In the genomic region with DNA sequence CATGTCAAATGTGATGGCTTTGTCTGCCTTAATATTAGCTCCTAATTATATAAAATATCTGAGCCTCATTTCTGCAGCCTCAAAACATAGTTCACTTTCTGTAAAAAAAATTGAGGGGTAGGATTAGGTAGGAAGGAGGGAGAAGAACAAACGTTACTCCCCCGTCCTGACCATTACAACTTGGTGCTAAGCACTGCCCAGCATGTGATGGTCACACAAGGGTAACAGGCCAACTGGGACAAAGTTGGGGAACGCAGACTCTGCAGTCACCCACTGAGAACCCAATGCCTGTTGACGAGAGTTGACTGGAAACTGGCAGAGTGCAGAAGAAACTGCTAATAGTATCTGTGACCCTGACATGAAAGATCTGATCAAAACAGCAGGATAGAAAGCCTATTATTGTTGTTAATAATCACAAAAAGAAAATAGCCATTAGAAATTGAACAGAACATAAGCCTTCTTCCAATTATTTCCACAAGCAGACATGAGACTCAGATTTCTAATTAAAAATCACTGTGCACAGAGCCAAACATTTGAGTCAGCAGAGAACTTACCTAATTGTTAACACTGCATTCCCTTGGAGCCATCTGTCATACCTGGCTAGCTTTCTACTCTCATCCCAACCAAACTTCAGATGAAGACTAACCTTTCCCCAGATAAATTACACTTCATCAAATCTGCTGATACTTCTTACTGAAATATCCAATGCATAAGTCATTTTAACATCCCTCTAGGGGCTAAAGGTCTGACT, we compare ENCODE assay signal across 8 cellular contexts. TPM values are rescaled to one million over a fixed set of nuclear protein-coding genes. Genes with fewer than 3 reads are reported as not detected.
DNase-seq lines count a peak whose midpoint lies in the region; ATAC-seq and TF ChIP-seq lines count a peak whose summit lies in the region.

No MANE protein-coding gene starts in this region.

- TF ChIP-seq CTCF in testis (IDR thresholded peaks at IDR 0.05): no peak

- WGBS in testis, 2 donors: 39 to 44% methylated on average over 4 of the region's 4 CpGs

- intact Hi-C loops in testis (cut with DNase I; ENCODE audit: low total_unique reads): no loop called here

- H3K27ac ChIP-seq in SJCRH30 (peak overlapping the region; percentile 81), layer of hippocampus (ENCODE audit: low read depth, low read length) (peak overlapping the region; percentile 89), testis (peak overlapping the region; percentile 82 to 85)

- H3K4me3 ChIP-seq in SJCRH30: peak overlapping the region; percentile 35; the same call in 1 of the 2 replicates
- peak overlapping the region in 1 of 2 donors; percentile 10 for H3K4me3 ChIP-seq in testis

- no peaks in the 10 kb centered on the region for H3K27me3 ChIP-seq in SJCRH30
- no peaks in the 10 kb centered on the region for H3K27me3 ChIP-seq in layer of hippocampus (ENCODE audit: control insufficient read depth, insufficient read depth, low read length)
- H3K27me3 ChIP-seq in testis: no peaks in the 10 kb centered on the region

- DNase-seq in SJCRH30: no peak
- peak; percentile 28 for DNase-seq in testis
- DNase-seq in stimulated activated CD4-positive, alpha-beta T cell treated with anti-CD3 and anti-CD28 coated beads, Interleukin-2, amount 100 ng/mL, for 48 hours: no peak
- DNase-seq in dermis blood vessel endothelial cell: no peak

- ATAC-seq in GM21515 (IDR thresholded peaks at IDR 0.05; ENCODE audit: unreplicated experiment) (peak; percentile 19), GM18870 (IDR thresholded peaks at IDR 0.05; ENCODE audit: unreplicated experiment) (no peak), HG02623 (IDR thresholded peaks at IDR 0.05; ENCODE audit: unreplicated experiment) (no peak)

- no peak for TF ChIP-seq POLR2A in testis (IDR thresholded peaks at IDR 0.05)

- no peaks in the 10 kb centered on the region for H3K9me3 ChIP-seq in SJCRH30 (replicated peaks)
- no peaks in the 10 kb centered on the region for H3K9me3 ChIP-seq in testis

- peaks cover 31% of the 10 kb centered on the region for H3K4me1 ChIP-seq in SJCRH30
- peaks cover 66% of the 10 kb centered on the region for H3K4me1 ChIP-seq in testis

- H3K36me3 ChIP-seq in SJCRH30: no peaks in the 10 kb centered on the region
- no peaks in the 10 kb centered on the region for H3K36me3 ChIP-seq in testis (ENCODE audit: low read depth, missing control alignments)

RNA-seq across cellular contexts. Expression of gene SORT1, which starts 5.5 kb away (rescaled TPM):
- 36.9 and 41.1 TPM in 2 replicates for total RNA-seq in SJCRH30 (2014; rRNA removed; shearing (Covaris generic))
- total RNA-seq in testis (100 to 1,000 TPM; 174 to 212 TPM), dermis blood vessel endothelial cell (16.7 and 17.4 TPM in 2 replicates)
- polyA plus RNA-seq in testis (ENCODE audit: insufficient read depth, low read depth, low replicate concordance): 110 TPM

RNA-seq across cellular contexts. Expression of gene PSMA5, which starts 34.0 kb away (rescaled TPM):
- 81.9 and 82.3 TPM in 2 replicates for total RNA-seq in SJCRH30 (2014; rRNA removed; shearing (Covaris generic))
- 10 to 100 TPM; 30.9 to 56.9 TPM for total RNA-seq in testis
- 72.0 TPM for polyA plus RNA-seq in testis (ENCODE audit: insufficient read depth, low read depth, low replicate concordance)
- 45.3 and 55.1 TPM in 2 replicates for total RNA-seq in dermis blood vessel endothelial cell
